Comparison of ENCODE assay signal across 8 cellular contexts in the genomic region with DNA sequence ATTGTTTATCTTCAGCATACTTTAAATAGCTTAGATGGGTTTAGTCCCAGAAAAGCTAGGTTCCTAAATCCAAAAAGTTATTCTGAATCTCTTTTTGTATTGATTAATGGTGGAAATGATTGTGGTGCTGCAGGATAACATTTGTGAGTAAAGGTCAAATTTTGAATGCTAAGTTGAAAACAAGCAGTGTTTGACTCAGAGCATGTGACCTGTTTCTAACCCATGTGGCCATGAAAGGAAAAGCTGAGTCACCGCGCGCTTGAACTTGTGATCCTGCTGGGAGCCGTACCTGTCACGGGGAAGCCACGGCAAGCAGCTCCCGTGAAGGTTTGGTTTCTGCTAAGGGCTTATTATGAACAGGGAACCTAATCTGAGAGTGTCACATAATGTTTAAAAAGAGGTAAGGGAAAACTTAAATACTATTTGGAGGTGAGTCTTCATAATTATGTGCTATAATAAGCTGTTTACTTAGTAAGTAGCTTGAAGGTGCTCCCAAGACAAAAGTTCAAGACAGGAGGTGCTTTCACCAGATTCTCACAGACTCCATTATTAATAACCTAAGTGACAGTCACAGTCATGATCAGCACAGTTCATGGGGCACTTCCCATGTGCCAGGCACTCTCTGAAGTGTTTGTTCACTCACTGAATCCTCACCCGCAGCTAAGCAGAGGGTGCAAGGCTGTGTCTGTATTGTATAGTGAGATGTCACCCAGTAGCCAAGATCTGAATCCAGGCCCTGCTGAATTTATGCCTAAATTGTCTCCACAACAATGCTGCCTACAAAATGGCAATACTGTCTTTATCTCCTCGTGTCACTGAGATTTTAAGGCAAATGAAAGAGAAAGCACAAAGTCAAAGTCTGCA.
DNase-seq lines count a peak whose midpoint lies in the region; ATAC-seq and TF ChIP-seq lines count a peak whose summit lies in the region.

No MANE protein-coding gene starts in this region.

- ATAC-seq in GM18909 (IDR thresholded peaks at IDR 0.05; ENCODE audit: poor library complexity, unreplicated experiment) (peak; percentile 95), HG03159 (IDR thresholded peaks at IDR 0.05; ENCODE audit: unreplicated experiment) (peak; percentile 95), Right ventricle myocardium superior (ENCODE audit: poor library complexity) (peak; percentile 83), upper lobe of right lung (peak; percentile 85)

- peak overlapping the region; percentile 98 for H3K27ac Mint-ChIP-seq in progenitor cell of endocrine pancreas

- peak; percentile 79 for DNase-seq in AG08396 (ENCODE audit: low spot score)
- peak; percentile 91 for DNase-seq in RKO (ENCODE audit: low spot score)
- DNase-seq in activated gamma-delta T cell treated with anti-CD3 and anti-CD28 coated beads, Interleukin-2, amount 50 U/mL, for 16 hours (ENCODE audit: low read depth) = peak; percentile 40
- peak; percentile 73 for DNase-seq in Right ventricle myocardium superior
- peak; percentile 46 for DNase-seq in progenitor cell of endocrine pancreas (ENCODE audit: low spot score, unreplicated experiment)
- peak; percentile 90 for DNase-seq in upper lobe of right lung

- H3K27ac ChIP-seq in upper lobe of right lung = peak overlapping the region; percentile 78

- no peaks in the 10 kb centered on the region for H3K36me3 Mint-ChIP-seq in progenitor cell of endocrine pancreas (ENCODE audit: insufficient read depth)

- H3K36me3 ChIP-seq in upper lobe of right lung = no peaks in the 10 kb centered on the region

- H3K4me1 Mint-ChIP-seq in progenitor cell of endocrine pancreas (ENCODE audit: low read depth) = peaks cover 49% of the 10 kb centered on the region

- H3K27me3 ChIP-seq in upper lobe of right lung = no peaks in the 10 kb centered on the region

- intact Hi-C loops in Right ventricle myocardium superior (cut with DNase I) = no loop called here
- intact Hi-C loops in upper lobe of right lung (cut with DNase I) = no loop called here

- peaks cover 17% of the 10 kb centered on the region for H3K4me1 ChIP-seq in upper lobe of right lung

- no peaks in the 10 kb centered on the region for H3K9me3 Mint-ChIP-seq in progenitor cell of endocrine pancreas (ENCODE audit: low read depth)

- no peaks in the 10 kb centered on the region for H3K27me3 Mint-ChIP-seq in progenitor cell of endocrine pancreas

- no peak overlapping the region for H3K4me3 Mint-ChIP-seq in progenitor cell of endocrine pancreas (ENCODE audit: low read depth)

- TF ChIP-seq CTCF in progenitor cell of endocrine pancreas (IDR thresholded peaks at IDR 0.05; ENCODE audit: unreplicated experiment) = no peak
- TF ChIP-seq CTCF in upper lobe of right lung (IDR thresholded peaks at IDR 0.05) = no peak

- peak overlapping the region; percentile 11 for H3K4me3 ChIP-seq in upper lobe of right lung

- H3K9me3 ChIP-seq in upper lobe of right lung = no peaks in the 10 kb centered on the region

Comparison
In these comparisons a context has a peak if more than half of its experiments do, and no peak if none do; other contexts are left out.
1. Peak in every context shown above with its lines: DNase-seq, ATAC-seq, H3K4me3 ChIP-seq and H3K27ac ChIP-seq.
2. DNase-seq: peak in every context shown above with its lines; median percentile 91 in RKO; 90 in upper lobe of right lung; 79 in AG08396; 73 in Right ventricle myocardium superior; 46 in progenitor cell of endocrine pancreas; 40 in activated gamma-delta T cell treated with anti-CD3 and anti-CD28 coated beads, Interleukin-2, amount 50 U/mL, for 16 hours.